1 cellular context compared by ENCODE assay signal in genomic region chr17:73474370-73474988, GRCh38.
TF ChIP-seq lines count a peak whose summit lies in the region.

No MANE protein-coding gene starts in this region.

TF ChIP-seq in K562, 482 proteins besides CTCF, POLR2A, EP300 and RAD21 (continued from another document and continues in another):
- no peak for TF ChIP-seq XRCC5 (IDR thresholded peaks at IDR 0.05; ENCODE audit: low read depth, low read length)
- TF ChIP-seq ZC3H11A (IDR thresholded peaks at IDR 0.05; ENCODE audit: low read depth, low read length), result no peak
- TF ChIP-seq RBM22 (IDR thresholded peaks at IDR 0.05; ENCODE audit: low read depth, low read length, poor library complexity, severe bottlenecking), result no peak
- peak; percentile 67 to 87; a peak in 3 of 4 replicates for TF ChIP-seq KDM1A (IDR thresholded peaks at IDR 0.05)
- peak; percentile 70; the same call in 1 of the 2 replicates for TF ChIP-seq CC2D1A (IDR thresholded peaks at IDR 0.05)
- no peak for TF ChIP-seq ZNF282 (CRISPR knock-in tag; IDR thresholded peaks at IDR 0.05)
- no peak for TF ChIP-seq ATF2 (CRISPR knock-in tag; IDR thresholded peaks at IDR 0.05)
- TF ChIP-seq ARNT (IDR thresholded peaks at IDR 0.05), result peak in 1 of 2 experiments; percentile 89; a peak in 2 of 4 replicates
- no peak for TF ChIP-seq MEF2D (tag; conservative IDR thresholded peaks at IDR 0.05; ENCODE audit: low read depth)
- TF ChIP-seq, protein P1, sequence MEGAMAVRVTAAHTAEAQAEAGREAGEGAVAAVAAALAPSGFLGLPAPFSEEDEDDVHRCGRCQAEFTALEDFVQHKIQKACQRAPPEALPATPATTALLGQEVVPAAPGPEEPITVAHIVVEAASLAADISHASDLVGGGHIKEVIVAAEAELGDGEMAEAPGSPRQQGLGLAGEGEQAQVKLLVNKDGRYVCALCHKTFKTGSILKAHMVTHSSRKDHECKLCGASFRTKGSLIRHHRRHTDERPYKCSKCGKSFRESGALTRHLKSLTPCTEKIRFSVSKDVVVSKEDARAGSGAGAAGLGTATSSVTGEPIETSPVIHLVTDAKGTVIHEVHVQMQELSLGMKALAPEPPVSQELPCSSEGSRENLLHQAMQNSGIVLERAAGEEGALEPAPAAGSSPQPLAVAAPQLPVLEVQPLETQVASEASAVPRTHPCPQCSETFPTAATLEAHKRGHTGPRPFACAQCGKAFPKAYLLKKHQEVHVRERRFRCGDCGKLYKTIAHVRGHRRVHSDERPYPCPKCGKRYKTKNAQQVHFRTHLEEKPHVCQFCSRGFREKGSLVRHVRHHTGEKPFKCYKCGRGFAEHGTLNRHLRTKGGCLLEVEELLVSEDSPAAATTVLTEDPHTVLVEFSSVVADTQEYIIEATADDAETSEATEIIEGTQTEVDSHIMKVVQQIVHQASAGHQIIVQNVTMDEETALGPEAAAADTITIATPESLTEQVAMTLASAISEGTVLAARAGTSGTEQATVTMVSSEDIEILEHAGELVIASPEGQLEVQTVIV (CRISPR knock-in tag; IDR thresholded peaks at IDR 0.05; ENCODE audit: borderline replicate concordance), result no peak
- TF ChIP-seq, protein P2, sequence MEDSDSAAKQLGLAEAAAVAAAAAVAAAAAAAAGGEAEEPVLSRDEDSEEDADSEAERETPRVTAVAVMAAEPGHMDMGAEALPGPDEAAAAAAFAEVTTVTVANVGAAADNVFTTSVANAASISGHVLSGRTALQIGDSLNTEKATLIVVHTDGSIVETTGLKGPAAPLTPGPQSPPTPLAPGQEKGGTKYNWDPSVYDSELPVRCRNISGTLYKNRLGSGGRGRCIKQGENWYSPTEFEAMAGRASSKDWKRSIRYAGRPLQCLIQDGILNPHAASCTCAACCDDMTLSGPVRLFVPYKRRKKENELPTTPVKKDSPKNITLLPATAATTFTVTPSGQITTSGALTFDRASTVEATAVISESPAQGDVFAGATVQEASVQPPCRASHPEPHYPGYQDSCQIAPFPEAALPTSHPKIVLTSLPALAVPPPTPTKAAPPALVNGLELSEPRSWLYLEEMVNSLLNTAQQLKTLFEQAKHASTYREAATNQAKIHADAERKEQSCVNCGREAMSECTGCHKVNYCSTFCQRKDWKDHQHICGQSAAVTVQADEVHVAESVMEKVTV (CRISPR knock-in tag; IDR thresholded peaks at IDR 0.05), result no peak
- TF ChIP-seq MXD1 (CRISPR knock-in tag; IDR thresholded peaks at IDR 0.05; ENCODE audit: borderline replicate concordance, poor library complexity, severe bottlenecking), result no peak
- no peak for TF ChIP-seq ARID2 (IDR thresholded peaks at IDR 0.05)
- TF ChIP-seq, protein P3, sequence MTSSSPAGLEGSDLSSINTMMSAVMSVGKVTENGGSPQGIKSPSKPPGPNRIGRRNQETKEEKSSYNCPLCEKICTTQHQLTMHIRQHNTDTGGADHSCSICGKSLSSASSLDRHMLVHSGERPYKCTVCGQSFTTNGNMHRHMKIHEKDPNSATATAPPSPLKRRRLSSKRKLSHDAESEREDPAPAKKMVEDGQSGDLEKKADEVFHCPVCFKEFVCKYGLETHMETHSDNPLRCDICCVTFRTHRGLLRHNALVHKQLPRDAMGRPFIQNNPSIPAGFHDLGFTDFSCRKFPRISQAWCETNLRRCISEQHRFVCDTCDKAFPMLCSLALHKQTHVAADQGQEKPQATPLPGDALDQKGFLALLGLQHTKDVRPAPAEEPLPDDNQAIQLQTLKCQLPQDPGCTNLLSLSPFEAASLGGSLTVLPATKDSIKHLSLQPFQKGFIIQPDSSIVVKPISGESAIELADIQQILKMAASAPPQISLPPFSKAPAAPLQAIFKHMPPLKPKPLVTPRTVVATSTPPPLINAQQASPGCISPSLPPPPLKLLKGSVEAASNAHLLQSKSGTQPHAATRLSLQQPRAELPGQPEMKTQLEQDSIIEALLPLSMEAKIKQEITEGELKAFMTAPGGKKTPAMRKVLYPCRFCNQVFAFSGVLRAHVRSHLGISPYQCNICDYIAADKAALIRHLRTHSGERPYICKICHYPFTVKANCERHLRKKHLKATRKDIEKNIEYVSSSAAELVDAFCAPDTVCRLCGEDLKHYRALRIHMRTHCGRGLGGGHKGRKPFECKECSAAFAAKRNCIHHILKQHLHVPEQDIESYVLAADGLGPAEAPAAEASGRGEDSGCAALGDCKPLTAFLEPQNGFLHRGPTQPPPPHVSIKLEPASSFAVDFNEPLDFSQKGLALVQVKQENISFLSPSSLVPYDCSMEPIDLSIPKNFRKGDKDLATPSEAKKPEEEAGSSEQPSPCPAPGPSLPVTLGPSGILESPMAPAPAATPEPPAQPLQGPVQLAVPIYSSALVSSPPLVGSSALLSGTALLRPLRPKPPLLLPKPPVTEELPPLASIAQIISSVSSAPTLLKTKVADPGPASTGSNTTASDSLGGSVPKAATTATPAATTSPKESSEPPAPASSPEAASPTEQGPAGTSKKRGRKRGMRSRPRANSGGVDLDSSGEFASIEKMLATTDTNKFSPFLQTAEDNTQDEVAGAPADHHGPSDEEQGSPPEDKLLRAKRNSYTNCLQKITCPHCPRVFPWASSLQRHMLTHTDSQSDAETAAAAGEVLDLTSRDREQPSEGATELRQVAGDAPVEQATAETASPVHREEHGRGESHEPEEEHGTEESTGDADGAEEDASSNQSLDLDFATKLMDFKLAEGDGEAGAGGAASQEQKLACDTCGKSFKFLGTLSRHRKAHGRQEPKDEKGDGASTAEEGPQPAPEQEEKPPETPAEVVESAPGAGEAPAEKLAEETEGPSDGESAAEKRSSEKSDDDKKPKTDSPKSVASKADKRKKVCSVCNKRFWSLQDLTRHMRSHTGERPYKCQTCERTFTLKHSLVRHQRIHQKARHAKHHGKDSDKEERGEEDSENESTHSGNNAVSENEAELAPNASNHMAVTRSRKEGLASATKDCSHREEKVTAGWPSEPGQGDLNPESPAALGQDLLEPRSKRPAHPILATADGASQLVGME (CRISPR knock-in tag; IDR thresholded peaks at IDR 0.05), result peak; percentile 87; the same call in 1 of the 2 replicates
- no peak for TF ChIP-seq ZNF780A (CRISPR knock-in tag; IDR thresholded peaks at IDR 0.05)
- TF ChIP-seq ZNF134 (CRISPR knock-in tag; conservative IDR thresholded peaks at IDR 0.05), result no peak
- TF ChIP-seq, protein P4, sequence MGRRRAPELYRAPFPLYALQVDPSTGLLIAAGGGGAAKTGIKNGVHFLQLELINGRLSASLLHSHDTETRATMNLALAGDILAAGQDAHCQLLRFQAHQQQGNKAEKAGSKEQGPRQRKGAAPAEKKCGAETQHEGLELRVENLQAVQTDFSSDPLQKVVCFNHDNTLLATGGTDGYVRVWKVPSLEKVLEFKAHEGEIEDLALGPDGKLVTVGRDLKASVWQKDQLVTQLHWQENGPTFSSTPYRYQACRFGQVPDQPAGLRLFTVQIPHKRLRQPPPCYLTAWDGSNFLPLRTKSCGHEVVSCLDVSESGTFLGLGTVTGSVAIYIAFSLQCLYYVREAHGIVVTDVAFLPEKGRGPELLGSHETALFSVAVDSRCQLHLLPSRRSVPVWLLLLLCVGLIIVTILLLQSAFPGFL (CRISPR knock-in tag; IDR thresholded peaks at IDR 0.05), result no peak; the same call in 1 of the 2 replicates
- no peak for TF ChIP-seq ID3 (CRISPR knock-in tag; IDR thresholded peaks at IDR 0.05)
- no peak for TF ChIP-seq ID3 (tag; IDR thresholded peaks at IDR 0.05)
- TF ChIP-seq ZNF12 (CRISPR knock-in tag; IDR thresholded peaks at IDR 0.05), result no peak
- TF ChIP-seq NFIC (IDR thresholded peaks at IDR 0.05), result peak; percentile 100
- no peak for TF ChIP-seq ZZZ3 (IDR thresholded peaks at IDR 0.05)
- TF ChIP-seq HMG20A (CRISPR knock-in tag; conservative IDR thresholded peaks at IDR 0.05), result no peak
- TF ChIP-seq SREBF2 (CRISPR knock-in tag; IDR thresholded peaks at IDR 0.05), result no peak
- TF ChIP-seq PHB2 (IDR thresholded peaks at IDR 0.05; ENCODE audit: low read depth), result peak; percentile 78; the same call in 1 of the 2 replicates
- TF ChIP-seq NFATC3 (IDR thresholded peaks at IDR 0.05), result no peak
- TF ChIP-seq MIER1 (IDR thresholded peaks at IDR 0.05; ENCODE audit: low read depth), result no peak
- TF ChIP-seq GATA2 (CRISPR knock-in tag; IDR thresholded peaks at IDR 0.05), result peak; percentile 96
- TF ChIP-seq NELFE (IDR thresholded peaks at IDR 0.05; ENCODE audit: insufficient read depth, insufficient read length), result no peak
- no peak for TF ChIP-seq MECOM (CRISPR knock-in tag; IDR thresholded peaks at IDR 0.05)
- no peak for TF ChIP-seq ZBTB43 (CRISPR knock-in tag; IDR thresholded peaks at IDR 0.05)
- no peak for TF ChIP-seq HDGF (IDR thresholded peaks at IDR 0.05)
- no peak for TF ChIP-seq BRF1 (IDR thresholded peaks at IDR 0.05; ENCODE audit: borderline replicate concordance, extremely low read depth, insufficient read length)
- no peak; the same call in 1 of the 2 replicates for TF ChIP-seq NFE2 (IDR thresholded peaks at IDR 0.05; ENCODE audit: low read depth)
- TF ChIP-seq, protein P5, sequence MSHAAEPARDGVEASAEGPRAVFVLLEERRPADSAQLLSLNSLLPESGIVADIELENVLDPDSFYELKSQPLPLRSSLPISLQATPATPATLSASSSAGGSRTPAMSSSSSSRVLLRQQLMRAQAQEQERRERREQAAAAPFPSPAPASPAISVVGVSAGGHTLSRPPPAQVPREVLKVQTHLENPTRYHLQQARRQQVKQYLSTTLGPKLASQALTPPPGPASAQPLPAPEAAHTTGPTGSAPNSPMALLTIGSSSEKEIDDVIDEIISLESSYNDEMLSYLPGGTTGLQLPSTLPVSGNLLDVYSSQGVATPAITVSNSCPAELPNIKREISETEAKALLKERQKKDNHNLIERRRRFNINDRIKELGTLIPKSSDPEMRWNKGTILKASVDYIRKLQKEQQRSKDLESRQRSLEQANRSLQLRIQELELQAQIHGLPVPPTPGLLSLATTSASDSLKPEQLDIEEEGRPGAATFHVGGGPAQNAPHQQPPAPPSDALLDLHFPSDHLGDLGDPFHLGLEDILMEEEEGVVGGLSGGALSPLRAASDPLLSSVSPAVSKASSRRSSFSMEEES (CRISPR knock-in tag; IDR thresholded peaks at IDR 0.05), result no peak
- TF ChIP-seq ZNF354B (CRISPR knock-in tag; IDR thresholded peaks at IDR 0.05), result no peak
- no peak for TF ChIP-seq ZSCAN32 (CRISPR knock-in tag; IDR thresholded peaks at IDR 0.05)
- peak; percentile 75; the same call in 1 of the 2 replicates for TF ChIP-seq MYC (IDR thresholded peaks at IDR 0.05; ENCODE audit: low read depth, low read length)
- TF ChIP-seq MYC (CRISPR knock-in tag; IDR thresholded peaks at IDR 0.05; ENCODE audit: borderline replicate concordance, low read depth), result no peak
- no peak for TF ChIP-seq ELF2 (CRISPR knock-in tag; IDR thresholded peaks at IDR 0.05)
- TF ChIP-seq SMARCC2 (IDR thresholded peaks at IDR 0.05; ENCODE audit: low read depth), result peak; percentile 99
- TF ChIP-seq U2AF1 (optimal IDR thresholded peaks at IDR 0.05; ENCODE audit: low read depth, low read length), result no peak
- TF ChIP-seq MYBL2 (IDR thresholded peaks at IDR 0.05; ENCODE audit: low read depth), result no peak
- TF ChIP-seq MYBL2 (CRISPR knock-in tag; IDR thresholded peaks at IDR 0.05; ENCODE audit: borderline replicate concordance), result no peak
- peak; percentile 99 for TF ChIP-seq NFIX (CRISPR knock-in tag; IDR thresholded peaks at IDR 0.05; ENCODE audit: low read depth)
- peak; percentile 75 for TF ChIP-seq BCOR (IDR thresholded peaks at IDR 0.05)
- TF ChIP-seq ETV1 (tag; conservative IDR thresholded peaks at IDR 0.05; ENCODE audit: low read depth), result no peak
- TF ChIP-seq TEAD1 (CRISPR knock-in tag; IDR thresholded peaks at IDR 0.05), result peak in 1 of 2 experiments; percentile 61; a peak in 1 of 4 replicates
- TF ChIP-seq, protein P6, sequence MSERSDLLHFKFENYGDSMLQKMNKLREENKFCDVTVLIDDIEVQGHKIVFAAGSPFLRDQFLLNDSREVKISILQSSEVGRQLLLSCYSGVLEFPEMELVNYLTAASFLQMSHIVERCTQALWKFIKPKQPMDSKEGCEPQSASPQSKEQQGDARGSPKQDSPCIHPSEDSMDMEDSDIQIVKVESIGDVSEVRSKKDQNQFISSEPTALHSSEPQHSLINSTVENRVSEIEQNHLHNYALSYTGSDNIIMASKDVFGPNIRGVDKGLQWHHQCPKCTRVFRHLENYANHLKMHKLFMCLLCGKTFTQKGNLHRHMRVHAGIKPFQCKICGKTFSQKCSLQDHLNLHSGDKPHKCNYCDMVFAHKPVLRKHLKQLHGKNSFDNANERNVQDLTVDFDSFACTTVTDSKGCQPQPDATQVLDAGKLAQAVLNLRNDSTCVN (CRISPR knock-in tag; IDR thresholded peaks at IDR 0.05), result no peak
